8 cellular contexts compared by ENCODE assay signal in genomic region chr2:16613475-16613874, GRCh38. TPM values are rescaled to one million over a fixed set of nuclear protein-coding genes. Genes with fewer than 3 reads are reported as not detected.
DNase-seq lines count a peak whose midpoint lies in the region; ATAC-seq and TF ChIP-seq lines count a peak whose summit lies in the region.

No MANE protein-coding gene starts in this region.

- H3F3A ChIP-seq in OCI-LY1 (ENCODE audit: insufficient read depth, low read length), result no peaks in the 10 kb centered on the region

- H3K4me2 ChIP-seq in OCI-LY1 (ENCODE audit: low read length), result no peak overlapping the region

- H3K4me3 ChIP-seq in cardiac muscle cell (no peak overlapping the region), OCI-LY1 (ENCODE audit: low read depth, low read length, poor library complexity, severe bottlenecking) (no peak overlapping the region), epithelial cell of proximal tubule (ENCODE audit: low read depth, low read length) (no peak overlapping the region), testis (no peak overlapping the region)

- H3K4me1 ChIP-seq in cardiac muscle cell (ENCODE audit: low read depth) (peaks cover 6% of the 10 kb centered on the region), OCI-LY1 (ENCODE audit: insufficient read depth, low read length, severe bottlenecking) (peaks cover 31% of the 10 kb centered on the region), testis (no peaks in the 10 kb centered on the region)

- H3K9me2 ChIP-seq in OCI-LY1 (ENCODE audit: low read depth, low read length), result no peaks in the 10 kb centered on the region

- intact Hi-C loops in Right ventricle myocardium superior (cut with DNase I), result no loop called here
- intact Hi-C loops in testis (cut with DNase I; ENCODE audit: low total_unique reads), result loop anchor here (5.0 kb wide), 1 partner anchor 144 kb away; no protein-coding TSS in a partner anchor
- intact Hi-C loops in sciatic nerve (cut with DNase I), result loop anchor here (10.0 kb wide), 1 partner anchor 141 kb away; no protein-coding TSS in a partner anchor

- no peak for TF ChIP-seq POLR2A in testis (IDR thresholded peaks at IDR 0.05)

- H2AFZ ChIP-seq in OCI-LY1 (ENCODE audit: low read length), result no peak overlapping the region

- no peaks in the 10 kb centered on the region for H3K79me2 ChIP-seq in OCI-LY1 (ENCODE audit: insufficient read depth, low read length)

- no peaks in the 10 kb centered on the region for H3K9me3 ChIP-seq in cardiac muscle cell (ENCODE audit: low read depth)
- H3K9me3 ChIP-seq in OCI-LY1 (ENCODE audit: low read length), result no peaks in the 10 kb centered on the region
- H3K9me3 ChIP-seq in testis, result no peaks in the 10 kb centered on the region

- H3K27me3 ChIP-seq in cardiac muscle cell (no peaks in the 10 kb centered on the region), OCI-LY1 (ENCODE audit: insufficient read depth, low read length) (no peaks in the 10 kb centered on the region), testis (no peaks in the 10 kb centered on the region)

- peak; percentile 50 for TF ChIP-seq CTCF in cardiac muscle cell (IDR thresholded peaks at IDR 0.05; ENCODE audit: low read depth, low read length)
- peak; percentile 77 for TF ChIP-seq CTCF in OCI-LY1 (IDR thresholded peaks at IDR 0.05; ENCODE audit: low read length)
- peak; percentile 69 for TF ChIP-seq CTCF in epithelial cell of proximal tubule (conservative IDR thresholded peaks at IDR 0.05; ENCODE audit: low read depth, low read length)
- TF ChIP-seq CTCF in testis (IDR thresholded peaks at IDR 0.05), result peak in 2 of 3 experiments; percentile 39 to 43

- H3K36me3 ChIP-seq in cardiac muscle cell, result no peaks in the 10 kb centered on the region
- peaks cover 1% of the 10 kb centered on the region; the same call in 1 of the 2 replicates for H3K36me3 ChIP-seq in OCI-LY1 (ENCODE audit: insufficient read depth, low read length)
- no peaks in the 10 kb centered on the region for H3K36me3 ChIP-seq in testis (ENCODE audit: low read depth, missing control alignments)

- H4K20me1 ChIP-seq in OCI-LY1 (ENCODE audit: insufficient read depth, low read length), result no peaks in the 10 kb centered on the region

- ATAC-seq in Right ventricle myocardium superior (ENCODE audit: poor library complexity) (no peak), sciatic nerve (no peak), HG03095 (IDR thresholded peaks at IDR 0.05; ENCODE audit: unreplicated experiment) (no peak)

- 50 to 57% methylated on average over 5 of the region's 5 CpGs for WGBS in testis, 2 donors

- no peak overlapping the region for H3K27ac ChIP-seq in cardiac muscle cell
- peak overlapping the region; percentile 35 for H3K27ac ChIP-seq in OCI-LY1 (ENCODE audit: low read depth, low read length, poor library complexity, severe bottlenecking)
- H3K27ac ChIP-seq in testis, result no peak overlapping the region

- H3K9ac ChIP-seq in OCI-LY1 (ENCODE audit: low read length), result no peak overlapping the region; the same call in 1 of the 2 replicates

- DNase-seq in cardiac muscle cell (ENCODE audit: low read depth in 1 of 2, low spot score in 1 of 2) (peak in 1 of 2 donors; percentile 39), Right ventricle myocardium superior (no peak), epithelial cell of proximal tubule (ENCODE audit: low read depth) (no peak), testis (no peak), sciatic nerve (ENCODE audit: low spot score) (no peak), NCI-H128 (lab: John Stamatoyannopoulos, UW; ENCODE audit: unreplicated experiment) (no peak)

RNA-seq across cellular contexts. Expression of gene CYRIA, which starts 52.2 kb away (rescaled TPM):
- total RNA-seq in cardiac muscle cell (0.63 and 2.2 TPM in 2 replicates), Right ventricle myocardium superior (3.9 TPM), epithelial cell of proximal tubule (2.0 and 6.1 TPM in 2 replicates), testis (1 to 10 TPM; 2.6 to 4.1 TPM), sciatic nerve (16.7 TPM)
- polyA plus RNA-seq in cardiac muscle cell (2.0 and 6.2 TPM in 2 replicates), testis (ENCODE audit: insufficient read depth, low read depth, low replicate concordance) (4.8 TPM)
